ENCODE assay signal across 2 cellular contexts in genomic region chr16:75519175-75519574, GRCh38.
TF ChIP-seq lines count a peak whose summit lies in the region.

No MANE protein-coding gene starts in this region.

TF ChIP-seq in HEK293, 187 proteins besides CTCF, POLR2A, EP300 and RAD21:
- no peak for TF ChIP-seq ZNF48 (tag by site-specific recombination; IDR thresholded peaks at IDR 0.05)
- TF ChIP-seq ZNF121 (tag by site-specific recombination; IDR thresholded peaks at IDR 0.05), result peak; percentile 79

TF ChIP-seq in K562, 482 proteins besides CTCF, POLR2A, EP300 and RAD21:
- TF ChIP-seq ZNF121 (CRISPR knock-in tag; conservative IDR thresholded peaks at IDR 0.05), result peak; percentile 83
- no peak for TF ChIP-seq ZNF583 (CRISPR knock-in tag; IDR thresholded peaks at IDR 0.05)
- TF ChIP-seq, protein P1, sequence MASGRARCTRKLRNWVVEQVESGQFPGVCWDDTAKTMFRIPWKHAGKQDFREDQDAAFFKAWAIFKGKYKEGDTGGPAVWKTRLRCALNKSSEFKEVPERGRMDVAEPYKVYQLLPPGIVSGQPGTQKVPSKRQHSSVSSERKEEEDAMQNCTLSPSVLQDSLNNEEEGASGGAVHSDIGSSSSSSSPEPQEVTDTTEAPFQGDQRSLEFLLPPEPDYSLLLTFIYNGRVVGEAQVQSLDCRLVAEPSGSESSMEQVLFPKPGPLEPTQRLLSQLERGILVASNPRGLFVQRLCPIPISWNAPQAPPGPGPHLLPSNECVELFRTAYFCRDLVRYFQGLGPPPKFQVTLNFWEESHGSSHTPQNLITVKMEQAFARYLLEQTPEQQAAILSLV (tag; IDR thresholded peaks at IDR 0.05), result no peak
- TF ChIP-seq, protein P2, sequence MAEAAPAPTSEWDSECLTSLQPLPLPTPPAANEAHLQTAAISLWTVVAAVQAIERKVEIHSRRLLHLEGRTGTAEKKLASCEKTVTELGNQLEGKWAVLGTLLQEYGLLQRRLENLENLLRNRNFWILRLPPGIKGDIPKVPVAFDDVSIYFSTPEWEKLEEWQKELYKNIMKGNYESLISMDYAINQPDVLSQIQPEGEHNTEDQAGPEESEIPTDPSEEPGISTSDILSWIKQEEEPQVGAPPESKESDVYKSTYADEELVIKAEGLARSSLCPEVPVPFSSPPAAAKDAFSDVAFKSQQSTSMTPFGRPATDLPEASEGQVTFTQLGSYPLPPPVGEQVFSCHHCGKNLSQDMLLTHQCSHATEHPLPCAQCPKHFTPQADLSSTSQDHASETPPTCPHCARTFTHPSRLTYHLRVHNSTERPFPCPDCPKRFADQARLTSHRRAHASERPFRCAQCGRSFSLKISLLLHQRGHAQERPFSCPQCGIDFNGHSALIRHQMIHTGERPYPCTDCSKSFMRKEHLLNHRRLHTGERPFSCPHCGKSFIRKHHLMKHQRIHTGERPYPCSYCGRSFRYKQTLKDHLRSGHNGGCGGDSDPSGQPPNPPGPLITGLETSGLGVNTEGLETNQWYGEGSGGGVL (CRISPR knock-in tag; IDR thresholded peaks at IDR 0.05), result no peak
- no peak for TF ChIP-seq RB1 (IDR thresholded peaks at IDR 0.05; ENCODE audit: low read depth)
- no peak for TF ChIP-seq KLF13 (tag; IDR thresholded peaks at IDR 0.05; ENCODE audit: borderline replicate concordance, low read depth)
- no peak for TF ChIP-seq MLLT1 (IDR thresholded peaks at IDR 0.05)
- TF ChIP-seq CUX1 (CRISPR knock-in tag; IDR thresholded peaks at IDR 0.05), result no peak
- no peak for TF ChIP-seq RNF2 (IDR thresholded peaks at IDR 0.05)
